9 cellular contexts compared by ENCODE assay signal in genomic region chr10:11684717-11685645, GRCh38. TPM values are rescaled to one million over a fixed set of nuclear protein-coding genes. Genes with fewer than 3 reads are reported as not detected.
DNase-seq lines count a peak whose midpoint lies in the region; ATAC-seq and TF ChIP-seq lines count a peak whose summit lies in the region.
"Had no signal": no experiment of that assay in that cellular context is flagged by ENCODE, and none has a peak within 500 bp of the region (broad histone marks: within the 10 kb centered on the region; RNA-seq: fewer than 3 reads in every experiment).

No MANE protein-coding gene starts in this region.

- ATAC-seq in GM18907 (IDR thresholded peaks at IDR 0.05; ENCODE audit: unreplicated experiment): peak; percentile 70
- ATAC-seq in HG03108 (IDR thresholded peaks at IDR 0.05; ENCODE audit: unreplicated experiment): peak; percentile 66

- TF ChIP-seq CTCF in A673 (conservative IDR thresholded peaks at IDR 0.05; ENCODE audit: low read depth, low read length) (no peak), SU-DHL-6 (IDR thresholded peaks at IDR 0.05; ENCODE audit: insufficient read depth, low read length, poor library complexity, severe bottlenecking) (no peak), hepatocyte (IDR thresholded peaks at IDR 0.05; ENCODE audit: poor library complexity) (no peak)

- H3K4me1 ChIP-seq in A673 (ENCODE audit: insufficient read depth, low read length, poor library complexity, severe bottlenecking): peaks cover 45% of the 10 kb centered on the region
- H3K4me1 ChIP-seq in hepatocyte (ENCODE audit: insufficient read depth): peaks cover 37% of the 10 kb centered on the region
- H3K4me1 ChIP-seq in skeletal muscle tissue (ENCODE audit: control insufficient read depth in 3 of 3, insufficient read depth in 3 of 3, low read length in 3 of 3): peaks cover 8 to 11% (median 9%) of the 10 kb centered on the region in 3 donors

- POLR2A ChIA-PET in A673 (lab: Charles Lee; ENCODE audit: low non-redundant PET): no interaction called here

- H3K9me3 ChIP-seq in A673 (ENCODE audit: low read depth, low read length, poor library complexity, severe bottlenecking): no peaks in the 10 kb centered on the region
- no peaks in the 10 kb centered on the region for H3K9me3 ChIP-seq in SU-DHL-6 (ENCODE audit: insufficient read depth, low read length)
- H3K9me3 ChIP-seq in hepatocyte (ENCODE audit: low read depth): no peaks in the 10 kb centered on the region
- no peaks in the 10 kb centered on the region for H3K9me3 ChIP-seq in skeletal muscle tissue (ENCODE audit: control insufficient read depth in 3 of 3, low read length in 3 of 3)
- H3K9me3 ChIP-seq: HAP-1 had no signal

- H3F3A ChIP-seq in SU-DHL-6 (ENCODE audit: insufficient read depth): peaks cover 66% of the 10 kb centered on the region

- BruUV-seq in A673 (replicated peaks; lab: Mats Ljungman, UMichigan): no TSS peak

- intact Hi-C loops in A673 (cut with micrococcal nuclease; ENCODE audit: unreplicated experiment): no loop called here

- H3K27ac ChIP-seq in A673 (ENCODE audit: low read depth, low read length, poor library complexity, severe bottlenecking) (peak overlapping the region; percentile 63), SU-DHL-6 (ENCODE audit: low read depth, low read length) (peak overlapping the region; percentile 99), adipose tissue (ENCODE audit: low read depth, low read length) (peak overlapping the region; percentile 60), hepatocyte (peak overlapping the region; percentile 71), skeletal muscle tissue (ENCODE audit: low read depth, low read length) (peak overlapping the region; percentile 76)

- 19 to 74% (median 23%) methylated on average over 26 of the region's 26 CpGs for WGBS in adipose tissue, 3 donors
- 57% methylated on average over 26 of the region's 26 CpGs for WGBS in hepatocyte (ENCODE audit: low lambda C conversion rate, missing lambda C conversion rate)

- H4K20me1 ChIP-seq in SU-DHL-6 (ENCODE audit: low read depth, low read length) (no peaks in the 10 kb centered on the region), hepatocyte (ENCODE audit: insufficient read depth, poor library complexity, severe bottlenecking) (no peaks in the 10 kb centered on the region)

- no peaks in the 10 kb centered on the region for H3K36me3 ChIP-seq in A673 (ENCODE audit: insufficient read depth, low read length, poor library complexity, severe bottlenecking)
- H3K36me3 ChIP-seq in SU-DHL-6 (ENCODE audit: low read length): no peaks in the 10 kb centered on the region
- no peaks in the 10 kb centered on the region for H3K36me3 ChIP-seq in hepatocyte (replicated peaks; ENCODE audit: insufficient read depth, low read depth)
- H3K36me3 ChIP-seq in skeletal muscle tissue (ENCODE audit: control insufficient read depth in 3 of 3, insufficient read depth in 3 of 3, low read length in 3 of 3): no peaks in the 10 kb centered on the region
- H3K36me3 ChIP-seq: HAP-1 had no signal

- DNase-seq in A673 (ENCODE audit: low spot score): peak; percentile 82
- peak; percentile 78 for DNase-seq in hepatocyte (ENCODE audit: low spot score)
- DNase-seq in NCI-H2227 (lab: John Stamatoyannopoulos, UW; ENCODE audit: unreplicated experiment): no peak

- CTCF ChIA-PET in A673 (lab: Charles Lee): no interaction called here

- H3K27me3 ChIP-seq in A673 (replicated peaks; ENCODE audit: insufficient read depth, low read depth, low read length, poor library complexity) (no peaks in the 10 kb centered on the region), SU-DHL-6 (ENCODE audit: low read length) (no peaks in the 10 kb centered on the region), hepatocyte (no peaks in the 10 kb centered on the region), skeletal muscle tissue (ENCODE audit: control insufficient read depth in 3 of 3, insufficient read depth in 3 of 3, low read length in 3 of 3) (peaks cover 7 to 25% (median 20%) of the 10 kb centered on the region in 3 donors)

- H3K9me2 ChIP-seq in SU-DHL-6 (replicated peaks; ENCODE audit: insufficient read depth, low read length): no peaks in the 10 kb centered on the region
- H3K9me2 ChIP-seq in hepatocyte (replicated peaks; ENCODE audit: insufficient read depth): no peaks in the 10 kb centered on the region

- no peak overlapping the region for H3K4me3 ChIP-seq in A673 (ENCODE audit: low read depth, low read length, poor library complexity, severe bottlenecking)
- peak overlapping the region; percentile 45 for H3K4me3 ChIP-seq in SU-DHL-6 (ENCODE audit: insufficient read depth, low read length, poor library complexity, severe bottlenecking)
- no peak overlapping the region for H3K4me3 ChIP-seq in hepatocyte
- H3K4me3 ChIP-seq in skeletal muscle tissue (ENCODE audit: low read length in 3 of 3): peak overlapping the region; percentile 36 to 54 (median 52)
- H3K4me3 ChIP-seq: HAP-1 had no signal

- H3K9ac ChIP-seq in SU-DHL-6 (ENCODE audit: low read length) (peak overlapping the region; percentile 70), skeletal muscle tissue (ENCODE audit: low read depth in 1 of 3, low read length in 3 of 3) (peak overlapping the region; percentile 3 to 59 (median 35))

- no peaks in the 10 kb centered on the region for H3K79me2 ChIP-seq in SU-DHL-6 (ENCODE audit: insufficient read depth, low read length)
- no peaks in the 10 kb centered on the region for H3K79me2 ChIP-seq in hepatocyte

- H2AFZ ChIP-seq in SU-DHL-6 (ENCODE audit: low read depth, low read length, severe bottlenecking): no peak overlapping the region
- no peak overlapping the region for H2AFZ ChIP-seq in hepatocyte

- H3K4me2 ChIP-seq in SU-DHL-6 (ENCODE audit: low read depth, low read length, poor library complexity, severe bottlenecking) (peak overlapping the region; percentile 92), hepatocyte (peak overlapping the region; percentile 66)

RNA-seq across cellular contexts. Expression of gene ECHDC3, which starts 57.2 kb away (rescaled TPM):
- total RNA-seq in A673 (2021) (8.9 and 13.9 TPM in 2 replicates), hepatocyte (14.8 and 16.1 TPM in 2 replicates), skeletal muscle tissue (20.9 TPM)
- polyA plus RNA-seq in adipose tissue (100 to 1,000 TPM in 1 of 3 donors, 10 to 100 TPM in 2; 49.4 to 224 (median 50.7) TPM), hepatocyte (8.8 and 13.2 TPM in 2 replicates)

Comparison
In these comparisons a context has a peak if more than half of its experiments do, and no peak if none do; other contexts are left out.
1. H3K4me3 ChIP-seq: peak in SU-DHL-6 (single experiment) and skeletal muscle tissue (3 of 3); none in A673 (single experiment) and hepatocyte (single experiment).
2. Peak in every context shown above with its lines, with median percentiles within 50 percentile points of each other: H3K27ac ChIP-seq.